28 cellular contexts compared by ENCODE assay signal in genomic region chr18:44828080-44828479, GRCh38.
DNase-seq lines count a peak whose midpoint lies in the region; ATAC-seq, FAIRE-seq and TF ChIP-seq lines count a peak whose summit lies in the region.
"Had no signal": no experiment of that assay in that cellular context is flagged by ENCODE, and none has a peak within 500 bp of the region (broad histone marks: within the 10 kb centered on the region; RNA-seq: fewer than 3 reads in every experiment).

No MANE protein-coding gene starts in this region.

- no peak overlapping the region for H2BK120ac ChIP-seq in mesendoderm (ENCODE audit: low read depth, low read length)

- H3K27ac ChIP-seq in mesendoderm (ENCODE audit: low read depth, low read length) = no peak overlapping the region
- H3K27ac ChIP-seq: HL-60 had no signal

- H3K4me3 ChIP-seq in bronchial epithelial cell (ENCODE audit: low read depth, low read length) (no peak overlapping the region), mesendoderm (ENCODE audit: low read length) (no peak overlapping the region)
- H3K4me3 ChIP-seq: thoracic aorta had no signal

- H3K36me3 Mint-ChIP-seq in type B pancreatic cell = peaks cover 3% of the 10 kb centered on the region
- no peaks in the 10 kb centered on the region for H3K36me3 Mint-ChIP-seq in natural killer cell treated with Interleukin-12 subunit alpha and Interleukin-12 subunit beta and Interleukin-15 and Interleukin-18, amount 100 ng/mL, for 72 hours
- H3K36me3 Mint-ChIP-seq: naive B cell had no signal

- no peak overlapping the region for H3K18ac ChIP-seq in mesendoderm (ENCODE audit: low read length)

- no peak overlapping the region for H3K9ac ChIP-seq in mesendoderm (ENCODE audit: low read length)

- DNase-seq in DMS53 (lab: John Stamatoyannopoulos, UW) (peak; percentile 20), DMS53 treated with DMSO at 0.1 percent for 48 hours (lab: John Stamatoyannopoulos, UW; ENCODE audit: unreplicated experiment) (no peak), bronchial epithelial cell (ENCODE audit: low read depth) (peak; percentile 42), mesendoderm (peak; percentile 65), type B pancreatic cell (ENCODE audit: extremely low spot score, unreplicated experiment) (no peak), DMS 273 treated with DMSO at 0.1 percent for 48 hours (lab: John Stamatoyannopoulos, UW) (no peak)
- DNase-seq in activated effector memory CD4-positive, alpha-beta T cell treated with anti-CD3 and anti-CD28 coated beads, Interleukin-2, amount 50 U/mL, for 16 hours = no peak
- no peak for DNase-seq in natural killer cell treated with Interleukin-12 subunit alpha and Interleukin-12 subunit beta and Interleukin-15 and Interleukin-18, amount 100 ng/mL, for 72 hours (ENCODE audit: low spot score)
- DNase-seq: 8988T; activated CD4-positive, alpha-beta T cell treated with anti-CD3 and anti-CD28 coated beads for 36 hours; activated naive CD4-positive, alpha-beta T cell; activated T-cell treated with anti-CD3 and anti-CD28 coated beads, Interleukin-2, amount 50 U/mL, for 4 hours; amniotic stem cell; caudate nucleus; dermis blood vessel endothelial cell; HCEC 1CT; head of caudate nucleus; naive B cell; NCI-H187; NCI-H345; stimulated activated CD4-positive, alpha-beta T cell treated with anti-CD3 and anti-CD28 coated beads, Interleukin-2, amount 100 ng/mL, for 48 hours; T-helper 2 cell had no signal

- no peak overlapping the region for H3K23ac ChIP-seq in mesendoderm (ENCODE audit: low read length)

- TF ChIP-seq CTCF in bronchial epithelial cell (IDR thresholded peaks at IDR 0.05; ENCODE audit: insufficient read depth, low read length, severe bottlenecking) (no peak), type B pancreatic cell (conservative IDR thresholded peaks at IDR 0.05) (no peak)

- no peak overlapping the region for H4K5ac ChIP-seq in mesendoderm (ENCODE audit: low read length)

- H3K27me3 ChIP-seq in bronchial epithelial cell (ENCODE audit: control insufficient read depth, insufficient read depth, low read length) (no peaks in the 10 kb centered on the region), mesendoderm (ENCODE audit: insufficient read depth, low read length, poor library complexity) (no peaks in the 10 kb centered on the region)

- no peaks in the 10 kb centered on the region for H3K79me2 ChIP-seq in mesendoderm (ENCODE audit: control insufficient read depth, insufficient read depth, low read length)

- no peak overlapping the region for H3K4ac ChIP-seq in mesendoderm (ENCODE audit: low read depth, low read length)

- no peak overlapping the region for H2BK5ac ChIP-seq in mesendoderm (ENCODE audit: low read length)

- H3K79me1 ChIP-seq in mesendoderm (ENCODE audit: low read length) = no peaks in the 10 kb centered on the region

- H3K4me1 Mint-ChIP-seq in type B pancreatic cell (ENCODE audit: unreplicated experiment) = peaks cover 57% of the 10 kb centered on the region
- H3K4me1 Mint-ChIP-seq in natural killer cell treated with Interleukin-12 subunit alpha and Interleukin-12 subunit beta and Interleukin-15 and Interleukin-18, amount 100 ng/mL, for 72 hours (ENCODE audit: low read depth in 2 of 2) = peaks cover 28 to 31% of the 10 kb centered on the region in 2 donors

- ATAC-seq in natural killer cell treated with Interleukin-12 subunit alpha and Interleukin-12 subunit beta and Interleukin-15 and Interleukin-18, amount 100 ng/mL, for 72 hours = no peak
- ATAC-seq: activated CD4-positive, alpha-beta T cell treated with anti-CD3 and anti-CD28 coated beads for 36 hours; activated T-cell treated with anti-CD3 and anti-CD28 coated beads, Interleukin-2, amount 50 U/mL, for 4 hours; HepG2; SK-N-SH treated with all-trans-retinoic acid at 6 μM for 48 hours; stimulated activated memory B cell treated with anti-CD40 and anti-IgM and Interleukin-4, amounts not matched to agents 10 μg/mL and 1 μg/mL and 100 μg/mL, for 72 hours had no signal

- H3K27me3 Mint-ChIP-seq in type B pancreatic cell = peaks cover under 1% of the 10 kb centered on the region
- no peaks in the 10 kb centered on the region for H3K27me3 Mint-ChIP-seq in natural killer cell treated with Interleukin-12 subunit alpha and Interleukin-12 subunit beta and Interleukin-15 and Interleukin-18, amount 100 ng/mL, for 72 hours
- H3K27me3 Mint-ChIP-seq: naive B cell; stimulated activated memory B cell treated with anti-CD40 and anti-IgM and Interleukin-4, amounts not matched to agents 10 μg/mL and 1 μg/mL and 100 μg/mL, for 72 hours had no signal

- no peak overlapping the region for H2AK5ac ChIP-seq in mesendoderm (ENCODE audit: low read length)

- peaks cover 2% of the 10 kb centered on the region for H3K4me1 ChIP-seq in mesendoderm (ENCODE audit: control insufficient read depth, low read depth, low read length)

- peak overlapping the region; percentile 3 for H3K4me3 Mint-ChIP-seq in type B pancreatic cell
- H3K4me3 Mint-ChIP-seq in natural killer cell treated with Interleukin-12 subunit alpha and Interleukin-12 subunit beta and Interleukin-15 and Interleukin-18, amount 100 ng/mL, for 72 hours = no peak overlapping the region
- H3K4me3 Mint-ChIP-seq: activated CD4-positive, alpha-beta T cell treated with anti-CD3 and anti-CD28 coated beads for 36 hours; activated T-cell treated with anti-CD3 and anti-CD28 coated beads, Interleukin-2, amount 50 U/mL, for 4 hours; stimulated activated memory B cell treated with anti-CD40 and anti-IgM and Interleukin-4, amounts not matched to agents 10 μg/mL and 1 μg/mL and 100 μg/mL, for 72 hours had no signal

- H3K56ac ChIP-seq in mesendoderm (ENCODE audit: low read length) = no peak overlapping the region

- H4K8ac ChIP-seq in mesendoderm (ENCODE audit: low read depth, low read length) = no peak overlapping the region

- no peak for FAIRE-seq in bronchial epithelial cell (lab: Jason Lieb, UNC)
- FAIRE-seq: GM12892, HepG2 had no signal

- H3K36me3 ChIP-seq in bronchial epithelial cell (ENCODE audit: control insufficient read depth, insufficient read depth, low read length) (no peaks in the 10 kb centered on the region), mesendoderm (ENCODE audit: control insufficient read depth, insufficient read depth, low read length) (no peaks in the 10 kb centered on the region)
- H3K36me3 ChIP-seq: thoracic aorta had no signal

- peak overlapping the region; percentile 29 for H3K27ac Mint-ChIP-seq in type B pancreatic cell
- no peak overlapping the region for H3K27ac Mint-ChIP-seq in natural killer cell treated with Interleukin-12 subunit alpha and Interleukin-12 subunit beta and Interleukin-15 and Interleukin-18, amount 100 ng/mL, for 72 hours
- H3K27ac Mint-ChIP-seq: activated CD4-positive, alpha-beta T cell treated with anti-CD3 and anti-CD28 coated beads for 36 hours; stimulated activated memory B cell treated with anti-CD40 and anti-IgM and Interleukin-4, amounts not matched to agents 10 μg/mL and 1 μg/mL and 100 μg/mL, for 72 hours had no signal

- H2BK15ac ChIP-seq in mesendoderm (replicated peaks; ENCODE audit: low read depth) = no peak overlapping the region

- no peak overlapping the region for H3K4me2 ChIP-seq in mesendoderm (ENCODE audit: low read length)

- H3K9me3 Mint-ChIP-seq in type B pancreatic cell = no peaks in the 10 kb centered on the region
- no peaks in the 10 kb centered on the region for H3K9me3 Mint-ChIP-seq in natural killer cell treated with Interleukin-12 subunit alpha and Interleukin-12 subunit beta and Interleukin-15 and Interleukin-18, amount 100 ng/mL, for 72 hours
- H3K9me3 Mint-ChIP-seq: activated T-cell treated with anti-CD3 and anti-CD28 coated beads, Interleukin-2, amount 50 U/mL, for 4 hours; naive B cell; stimulated activated memory B cell treated with anti-CD40 and anti-IgM and Interleukin-4, amounts not matched to agents 10 μg/mL and 1 μg/mL and 100 μg/mL, for 72 hours had no signal

- WGBS in mesendoderm (ENCODE audit: extremely low coverage, insufficient coverage, low lambda C conversion rate) = no CpG with 5 or more reads among the region's 3 CpGs

Comparison
In these comparisons a context has a peak if more than half of its experiments do, and no peak if none do; other contexts are left out.
1. DNase-seq: peak in DMS53 (single experiment), bronchial epithelial cell (single experiment) and mesendoderm (single experiment); none in DMS53 treated with DMSO at 0.1 percent for 48 hours (single experiment), type B pancreatic cell (single experiment), activated effector memory CD4-positive, alpha-beta T cell treated with anti-CD3 and anti-CD28 coated beads, Interleukin-2, amount 50 U/mL, for 16 hours (single experiment), DMS 273 treated with DMSO at 0.1 percent for 48 hours (single experiment) and natural killer cell treated with Interleukin-12 subunit alpha and Interleukin-12 subunit beta and Interleukin-15 and Interleukin-18, amount 100 ng/mL, for 72 hours (single experiment).